ENCODE assay signal across 8 cellular contexts in the genomic region with DNA sequence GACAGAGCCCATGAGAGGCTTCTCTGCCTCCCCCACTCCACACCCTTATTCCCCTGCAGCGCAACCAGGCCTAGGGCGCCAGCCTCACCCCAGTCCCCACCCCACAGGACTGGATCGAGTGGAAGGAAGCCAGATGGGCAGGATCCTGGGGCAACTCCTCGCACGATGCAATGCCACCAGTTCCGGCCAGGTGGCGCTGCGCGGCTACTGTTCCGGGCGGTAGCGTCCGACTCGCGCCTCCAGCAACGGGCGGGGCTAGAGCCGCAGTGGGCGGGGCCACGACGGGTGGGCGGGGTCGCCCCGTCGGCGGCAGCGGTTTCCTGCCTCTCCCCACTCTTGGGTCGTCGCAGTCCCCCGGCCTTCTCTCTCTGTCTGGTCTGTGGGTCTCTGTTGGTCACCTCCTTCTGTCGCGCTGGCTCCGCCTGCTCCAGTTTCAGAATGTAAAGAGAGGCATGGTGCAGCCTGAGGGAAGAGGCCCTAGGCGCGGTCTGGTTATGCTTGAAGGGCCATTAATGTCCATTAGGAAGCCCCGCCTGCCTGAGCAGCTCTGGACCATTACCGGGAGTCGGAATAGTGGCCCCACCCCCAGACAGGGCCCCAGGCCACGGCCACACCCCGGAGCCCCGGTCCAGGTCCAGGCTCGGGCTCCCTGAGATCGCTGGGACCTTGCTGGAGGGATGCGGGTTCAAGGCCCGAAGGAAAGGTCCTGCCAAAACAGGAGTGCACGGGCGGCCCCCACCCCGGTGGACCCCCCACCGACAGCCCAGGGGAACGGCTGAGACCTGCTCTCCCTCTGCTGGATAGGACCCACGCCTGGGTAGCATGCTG. TPM values are rescaled to one million over a fixed set of nuclear protein-coding genes. Genes with fewer than 3 reads are reported as not detected.
DNase-seq lines count a peak whose midpoint lies in the region; ATAC-seq and TF ChIP-seq lines count a peak whose summit lies in the region.

No MANE protein-coding gene starts in this region.

- peak; percentile 50 for ATAC-seq in GM18870 (IDR thresholded peaks at IDR 0.05; ENCODE audit: unreplicated experiment)
- peak; percentile 50 for ATAC-seq in HG03520 (IDR thresholded peaks at IDR 0.05; ENCODE audit: unreplicated experiment)
- ATAC-seq in activated CD8-positive, alpha-beta memory T cell treated with anti-CD3 and anti-CD28 coated beads, Interleukin-2, amount 10 ng/mL, durations not matched to agents 7 days and 5 days: peak; percentile 82

- H3K4me1 Mint-ChIP-seq in activated CD8-positive, alpha-beta memory T cell treated with anti-CD3 and anti-CD28 coated beads, Interleukin-2, amount 10 ng/mL, durations not matched to agents 7 days and 5 days: peaks cover 17% of the 10 kb centered on the region
- H3K4me1 Mint-ChIP-seq in endodermal cell: peaks cover 7% of the 10 kb centered on the region

- H3K4me1 ChIP-seq in endodermal cell (ENCODE audit: control insufficient read depth, insufficient read depth, low read length): peaks cover 3% of the 10 kb centered on the region
- H3K4me1 ChIP-seq in mesodermal cell (ENCODE audit: control insufficient read depth, insufficient read depth, low read length, poor library complexity, severe bottlenecking): peaks cover 22% of the 10 kb centered on the region

- H3K36me3 Mint-ChIP-seq in activated CD8-positive, alpha-beta memory T cell treated with anti-CD3 and anti-CD28 coated beads, Interleukin-2, amount 10 ng/mL, durations not matched to agents 7 days and 5 days: no peaks in the 10 kb centered on the region
- no peaks in the 10 kb centered on the region for H3K36me3 Mint-ChIP-seq in endodermal cell (ENCODE audit: low read depth)

- no peak for DNase-seq in AG09309 (ENCODE audit: low read depth)
- peak; percentile 76 to 81 for DNase-seq in NOMO-1 (lab: John Stamatoyannopoulos, UW; ENCODE audit: unreplicated experiment in 2 of 2)
- peak; percentile 95 for DNase-seq in activated CD8-positive, alpha-beta memory T cell treated with anti-CD3 and anti-CD28 coated beads, Interleukin-2, amount 10 ng/mL, durations not matched to agents 7 days and 5 days
- DNase-seq in endodermal cell: peak; percentile 98
- peak; percentile 99 for DNase-seq in stimulated activated CD8-positive, alpha-beta memory T cell treated with anti-CD3 and anti-CD28 coated beads, Interleukin-15, amount 100 ng/mL, for 24 hours (ENCODE audit: low read depth)

- H3K9ac ChIP-seq in endodermal cell (ENCODE audit: extremely low read depth, low read length, poor library complexity, severe bottlenecking): peak overlapping the region; percentile 34

- H3K27ac ChIP-seq in endodermal cell (ENCODE audit: low read depth, low read length) (no peak overlapping the region), mesodermal cell (ENCODE audit: low read depth, low read length, severe bottlenecking) (peak overlapping the region; percentile 86)

- WGBS in endodermal cell (ENCODE audit: insufficient coverage in 1 of 2, insufficient read length in 1 of 2), 2 experiments: 7 to 18% methylated on average over 29 to 51 of the region's 51 CpGs
- WGBS in mesodermal cell (ENCODE audit: insufficient coverage in 2 of 2), 2 experiments: 15% methylated on average over 38 to 44 of the region's 51 CpGs

- H3K9me3 ChIP-seq in endodermal cell (ENCODE audit: control insufficient read depth, low read length): no peaks in the 10 kb centered on the region
- H3K9me3 ChIP-seq in mesodermal cell (ENCODE audit: control insufficient read depth, low read length): no peaks in the 10 kb centered on the region

- H3K4me3 Mint-ChIP-seq in activated CD8-positive, alpha-beta memory T cell treated with anti-CD3 and anti-CD28 coated beads, Interleukin-2, amount 10 ng/mL, durations not matched to agents 7 days and 5 days: peak overlapping the region; percentile 56
- H3K4me3 Mint-ChIP-seq in endodermal cell: peak overlapping the region; percentile 51

- no peaks in the 10 kb centered on the region for H3K9me3 Mint-ChIP-seq in activated CD8-positive, alpha-beta memory T cell treated with anti-CD3 and anti-CD28 coated beads, Interleukin-2, amount 10 ng/mL, durations not matched to agents 7 days and 5 days (ENCODE audit: low read depth)
- H3K9me3 Mint-ChIP-seq in endodermal cell: no peaks in the 10 kb centered on the region

- CTCF ChIA-PET in activated CD8-positive, alpha-beta memory T cell treated with anti-CD3 and anti-CD28 coated beads, Interleukin-2, amount 10 ng/mL, durations not matched to agents 7 days and 5 days (lab: Charles Lee): interaction anchor here (0.6 to 7.6 kb wide), 21 partner anchors 9 to 454 kb away, joined by 3 to 118 read pairs (median 5); partner anchors contain the start of genes MSRB1, NTHL1, PKD1 and RAB26

- H3K36me3 ChIP-seq in endodermal cell (ENCODE audit: control insufficient read depth, insufficient read depth, low read length): no peaks in the 10 kb centered on the region
- H3K36me3 ChIP-seq in mesodermal cell (ENCODE audit: control insufficient read depth, insufficient read depth, low read length): peaks cover under 1% of the 10 kb centered on the region

- peak overlapping the region; percentile 64 for H3K27ac Mint-ChIP-seq in activated CD8-positive, alpha-beta memory T cell treated with anti-CD3 and anti-CD28 coated beads, Interleukin-2, amount 10 ng/mL, durations not matched to agents 7 days and 5 days
- no peak overlapping the region for H3K27ac Mint-ChIP-seq in endodermal cell

- TF ChIP-seq CTCF in AG09309 (IDR thresholded peaks at IDR 0.05; ENCODE audit: control insufficient read depth, insufficient read depth, low read depth, low read length, missing control alignments) (peak; percentile 93), endodermal cell (conservative IDR thresholded peaks at IDR 0.05) (peak; percentile 96)

- peaks cover 40% of the 10 kb centered on the region for H3K27me3 ChIP-seq in endodermal cell (ENCODE audit: control insufficient read depth, insufficient read depth, low read length, poor library complexity, severe bottlenecking)

- peak overlapping the region; percentile 29 for H3K4me3 ChIP-seq in AG09309 (ENCODE audit: control insufficient read depth, low read depth, low read length)
- H3K4me3 ChIP-seq in endodermal cell (ENCODE audit: low read length): peak overlapping the region; percentile 74
- peak overlapping the region; percentile 31 for H3K4me3 ChIP-seq in mesodermal cell (ENCODE audit: extremely low read depth, insufficient read depth, low read length, poor library complexity, severe bottlenecking)

- H3K27me3 Mint-ChIP-seq in activated CD8-positive, alpha-beta memory T cell treated with anti-CD3 and anti-CD28 coated beads, Interleukin-2, amount 10 ng/mL, durations not matched to agents 7 days and 5 days: peaks cover 44% of the 10 kb centered on the region
- peaks cover 71% of the 10 kb centered on the region for H3K27me3 Mint-ChIP-seq in endodermal cell (ENCODE audit: insufficient read depth)

RNA-seq across cellular contexts. Expression of gene NHERF2, which starts 3.4 kb away (rescaled TPM):
- total RNA-seq in activated CD8-positive, alpha-beta memory T cell treated with anti-CD3 and anti-CD28 coated beads, Interleukin-2, amount 10 ng/mL, durations not matched to agents 7 days and 5 days: 1 to 10 TPM; 1.3 to 2.2 TPM
- 10 to 100 TPM; 20.1 to 25.5 TPM for total RNA-seq in endodermal cell
- 13.4 TPM for polyA plus RNA-seq in endodermal cell (2013, experiment 1 of 2)
- 11.3 TPM for polyA plus RNA-seq in endodermal cell (2013, experiment 2 of 2)
- 43.9 TPM for polyA plus RNA-seq in mesodermal cell (2013, experiment 1 of 2)
- 36.7 TPM for polyA plus RNA-seq in mesodermal cell (2013, experiment 2 of 2)

RNA-seq across cellular contexts. Expression of gene NPW, which starts 3.7 kb away (rescaled TPM):
- 1 to 10 TPM; 1.1 to 6.3 TPM for total RNA-seq in activated CD8-positive, alpha-beta memory T cell treated with anti-CD3 and anti-CD28 coated beads, Interleukin-2, amount 10 ng/mL, durations not matched to agents 7 days and 5 days
- 1 to 10 TPM; 1.2 to 1.9 TPM for total RNA-seq in endodermal cell
- 2.0 TPM for polyA plus RNA-seq in endodermal cell (2013, experiment 1 of 2)
- polyA plus RNA-seq in endodermal cell (2013, experiment 2 of 2): 1.6 TPM
- polyA plus RNA-seq in mesodermal cell (2013, experiment 1 of 2): 17.5 TPM
- polyA plus RNA-seq in mesodermal cell (2013, experiment 2 of 2): 18.2 TPM

RNA-seq across cellular contexts. Expression of gene ZNF598, which starts 13.7 kb away (rescaled TPM):
- 10 to 100 TPM; 76.2 to 94.5 TPM for total RNA-seq in activated CD8-positive, alpha-beta memory T cell treated with anti-CD3 and anti-CD28 coated beads, Interleukin-2, amount 10 ng/mL, durations not matched to agents 7 days and 5 days
- 10 to 100 TPM; 45.6 to 49.5 TPM for total RNA-seq in endodermal cell
- polyA plus RNA-seq in endodermal cell (2013, experiment 1 of 2): 33.5 TPM
- 27.9 TPM for polyA plus RNA-seq in endodermal cell (2013, experiment 2 of 2)
- 27.4 TPM for polyA plus RNA-seq in mesodermal cell (2013, experiment 1 of 2)
- polyA plus RNA-seq in mesodermal cell (2013, experiment 2 of 2): 23.7 TPM

RNA-seq across cellular contexts. Expression of gene NTHL1, which starts 24.3 kb away (rescaled TPM):
- total RNA-seq in activated CD8-positive, alpha-beta memory T cell treated with anti-CD3 and anti-CD28 coated beads, Interleukin-2, amount 10 ng/mL, durations not matched to agents 7 days and 5 days: 10 to 100 TPM; 34.3 to 37.5 TPM
- total RNA-seq in endodermal cell: 10 to 100 TPM; 43.2 to 46.1 TPM
- polyA plus RNA-seq in endodermal cell (2013, experiment 1 of 2): 31.0 TPM
- polyA plus RNA-seq in endodermal cell (2013, experiment 2 of 2): 29.8 TPM
- polyA plus RNA-seq in mesodermal cell (2013, experiment 1 of 2): 28.3 TPM
- polyA plus RNA-seq in mesodermal cell (2013, experiment 2 of 2): 25.3 TPM

RNA-seq across cellular contexts. Expression of gene TSC2, which starts 24.5 kb away (rescaled TPM):
- 100 to 1,000 TPM; 101 to 115 TPM for total RNA-seq in activated CD8-positive, alpha-beta memory T cell treated with anti-CD3 and anti-CD28 coated beads, Interleukin-2, amount 10 ng/mL, durations not matched to agents 7 days and 5 days
- total RNA-seq in endodermal cell: 100 to 1,000 TPM; 166 to 192 TPM
- 81.6 TPM for polyA plus RNA-seq in endodermal cell (2013, experiment 1 of 2)
- polyA plus RNA-seq in endodermal cell (2013, experiment 2 of 2): 74.5 TPM
- polyA plus RNA-seq in mesodermal cell (2013, experiment 1 of 2): 74.3 TPM
- 65.0 TPM for polyA plus RNA-seq in mesodermal cell (2013, experiment 2 of 2)

Comparison
In these comparisons a context has a peak if more than half of its experiments do, and no peak if none do; other contexts are left out.
1. RNA of gene NHERF2, which starts 3.4 kb away (total RNA-seq): 20.1 to 25.5 TPM in endodermal cell; 1.3 to 2.2 TPM in activated CD8-positive, alpha-beta memory T cell treated with anti-CD3 and anti-CD28 coated beads, Interleukin-2, amount 10 ng/mL, durations not matched to agents 7 days and 5 days; every median in the first group is over 4 times any median in the second.
2. Peak in every context shown above with its lines, with median percentiles within 50 percentile points of each other: H3K4me3 ChIP-seq and ATAC-seq.